In the genomic region with DNA sequence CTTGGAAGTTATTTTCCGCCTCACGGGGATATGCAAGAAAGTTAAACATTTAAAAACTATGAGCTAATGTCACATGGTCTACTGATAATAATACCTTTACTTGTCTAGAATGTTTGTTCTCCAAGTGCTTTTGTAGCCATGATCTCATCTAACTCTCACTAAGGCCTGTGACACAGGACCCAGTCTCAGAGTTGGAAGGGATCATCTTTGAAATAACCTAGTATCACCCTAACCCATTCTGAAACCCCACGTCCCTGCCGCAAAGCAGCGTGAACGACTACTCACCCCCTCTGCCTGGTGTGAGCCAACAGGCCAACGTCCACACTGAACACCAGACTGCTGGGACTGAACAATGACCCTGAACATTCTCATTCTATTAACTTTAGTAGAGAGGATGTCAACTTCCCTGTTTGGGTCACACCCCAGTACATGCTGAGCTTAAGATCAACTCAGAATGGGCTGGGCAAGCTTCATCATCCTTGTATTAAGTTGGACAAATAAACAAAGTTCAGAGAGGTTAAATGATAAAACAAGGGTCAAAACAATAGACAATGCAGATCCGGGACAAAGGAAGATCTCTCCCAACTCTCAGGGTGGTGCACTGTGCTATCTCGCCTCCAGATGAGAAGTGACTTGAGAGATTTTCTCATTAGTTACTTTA, we compare ENCODE assay signal across 1 cellular context.
A peak's percentile ranks its signal among the peaks of the same experiment; 100 is the strongest.
TF ChIP-seq lines count a peak whose summit lies in the region.

No MANE protein-coding gene starts in this region.

TF ChIP-seq in HepG2, 621 proteins besides CTCF, POLR2A, EP300 and RAD21 (continued from another document and continues in another):
- TF ChIP-seq, protein P1, sequence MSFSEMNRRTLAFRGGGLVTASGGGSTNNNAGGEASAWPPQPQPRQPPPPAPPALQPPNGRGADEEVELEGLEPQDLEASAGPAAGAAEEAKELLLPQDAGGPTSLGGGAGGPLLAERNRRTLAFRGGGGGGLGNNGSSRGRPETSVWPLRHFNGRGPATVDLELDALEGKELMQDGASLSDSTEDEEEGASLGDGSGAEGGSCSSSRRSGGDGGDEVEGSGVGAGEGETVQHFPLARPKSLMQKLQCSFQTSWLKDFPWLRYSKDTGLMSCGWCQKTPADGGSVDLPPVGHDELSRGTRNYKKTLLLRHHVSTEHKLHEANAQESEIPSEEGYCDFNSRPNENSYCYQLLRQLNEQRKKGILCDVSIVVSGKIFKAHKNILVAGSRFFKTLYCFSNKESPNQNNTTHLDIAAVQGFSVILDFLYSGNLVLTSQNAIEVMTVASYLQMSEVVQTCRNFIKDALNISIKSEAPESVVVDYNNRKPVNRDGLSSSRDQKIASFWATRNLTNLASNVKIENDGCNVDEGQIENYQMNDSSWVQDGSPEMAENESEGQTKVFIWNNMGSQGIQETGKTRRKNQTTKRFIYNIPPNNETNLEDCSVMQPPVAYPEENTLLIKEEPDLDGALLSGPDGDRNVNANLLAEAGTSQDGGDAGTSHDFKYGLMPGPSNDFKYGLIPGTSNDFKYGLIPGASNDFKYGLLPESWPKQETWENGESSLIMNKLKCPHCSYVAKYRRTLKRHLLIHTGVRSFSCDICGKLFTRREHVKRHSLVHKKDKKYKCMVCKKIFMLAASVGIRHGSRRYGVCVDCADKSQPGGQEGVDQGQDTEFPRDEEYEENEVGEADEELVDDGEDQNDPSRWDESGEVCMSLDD (CRISPR knock-in tag; IDR thresholded peaks at IDR 0.05; ENCODE audit: borderline replicate concordance) = no peak
- TF ChIP-seq, protein P2, sequence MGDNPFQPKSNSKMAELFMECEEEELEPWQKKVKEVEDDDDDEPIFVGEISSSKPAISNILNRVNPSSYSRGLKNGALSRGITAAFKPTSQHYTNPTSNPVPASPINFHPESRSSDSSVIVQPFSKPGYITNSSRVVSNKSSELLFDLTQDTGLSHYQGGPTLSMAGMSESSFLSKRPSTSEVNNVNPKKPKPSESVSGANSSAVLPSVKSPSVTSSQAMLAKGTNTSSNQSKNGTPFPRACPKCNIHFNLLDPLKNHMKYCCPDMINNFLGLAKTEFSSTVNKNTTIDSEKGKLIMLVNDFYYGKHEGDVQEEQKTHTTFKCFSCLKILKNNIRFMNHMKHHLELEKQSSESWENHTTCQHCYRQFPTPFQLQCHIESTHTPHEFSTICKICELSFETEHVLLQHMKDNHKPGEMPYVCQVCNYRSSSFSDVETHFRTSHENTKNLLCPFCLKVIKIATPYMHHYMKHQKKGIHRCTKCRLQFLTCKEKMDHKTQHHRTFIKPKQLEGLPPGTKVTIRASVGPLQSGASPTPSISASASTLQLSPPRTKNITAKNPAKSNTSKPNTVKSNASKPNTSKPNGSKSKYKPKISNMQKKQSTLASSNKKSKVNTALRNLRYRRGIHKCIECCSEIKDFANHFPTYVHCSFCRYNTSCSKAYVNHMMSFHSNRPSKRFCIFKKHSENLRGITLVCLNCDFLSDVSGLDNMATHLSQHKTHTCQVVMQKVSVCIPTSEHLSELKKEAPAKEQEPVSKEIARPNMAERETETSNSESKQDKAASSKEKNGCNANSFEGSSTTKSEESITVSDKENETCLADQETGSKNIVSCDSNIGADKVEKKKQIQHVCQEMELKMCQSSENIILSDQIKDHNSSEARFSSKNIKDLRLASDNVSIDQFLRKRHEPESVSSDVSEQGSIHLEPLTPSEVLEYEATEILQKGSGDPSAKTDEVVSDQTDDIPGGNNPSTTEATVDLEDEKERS (CRISPR knock-in tag; IDR thresholded peaks at IDR 0.05) = no peak
- TF ChIP-seq, protein P3, sequence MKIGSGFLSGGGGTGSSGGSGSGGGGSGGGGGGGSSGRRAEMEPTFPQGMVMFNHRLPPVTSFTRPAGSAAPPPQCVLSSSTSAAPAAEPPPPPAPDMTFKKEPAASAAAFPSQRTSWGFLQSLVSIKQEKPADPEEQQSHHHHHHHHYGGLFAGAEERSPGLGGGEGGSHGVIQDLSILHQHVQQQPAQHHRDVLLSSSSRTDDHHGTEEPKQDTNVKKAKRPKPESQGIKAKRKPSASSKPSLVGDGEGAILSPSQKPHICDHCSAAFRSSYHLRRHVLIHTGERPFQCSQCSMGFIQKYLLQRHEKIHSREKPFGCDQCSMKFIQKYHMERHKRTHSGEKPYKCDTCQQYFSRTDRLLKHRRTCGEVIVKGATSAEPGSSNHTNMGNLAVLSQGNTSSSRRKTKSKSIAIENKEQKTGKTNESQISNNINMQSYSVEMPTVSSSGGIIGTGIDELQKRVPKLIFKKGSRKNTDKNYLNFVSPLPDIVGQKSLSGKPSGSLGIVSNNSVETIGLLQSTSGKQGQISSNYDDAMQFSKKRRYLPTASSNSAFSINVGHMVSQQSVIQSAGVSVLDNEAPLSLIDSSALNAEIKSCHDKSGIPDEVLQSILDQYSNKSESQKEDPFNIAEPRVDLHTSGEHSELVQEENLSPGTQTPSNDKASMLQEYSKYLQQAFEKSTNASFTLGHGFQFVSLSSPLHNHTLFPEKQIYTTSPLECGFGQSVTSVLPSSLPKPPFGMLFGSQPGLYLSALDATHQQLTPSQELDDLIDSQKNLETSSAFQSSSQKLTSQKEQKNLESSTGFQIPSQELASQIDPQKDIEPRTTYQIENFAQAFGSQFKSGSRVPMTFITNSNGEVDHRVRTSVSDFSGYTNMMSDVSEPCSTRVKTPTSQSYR (CRISPR knock-in tag; IDR thresholded peaks at IDR 0.05; ENCODE audit: borderline replicate concordance) = peak; percentile 70; the same call in 1 of the 2 replicates
- TF ChIP-seq, protein P4, sequence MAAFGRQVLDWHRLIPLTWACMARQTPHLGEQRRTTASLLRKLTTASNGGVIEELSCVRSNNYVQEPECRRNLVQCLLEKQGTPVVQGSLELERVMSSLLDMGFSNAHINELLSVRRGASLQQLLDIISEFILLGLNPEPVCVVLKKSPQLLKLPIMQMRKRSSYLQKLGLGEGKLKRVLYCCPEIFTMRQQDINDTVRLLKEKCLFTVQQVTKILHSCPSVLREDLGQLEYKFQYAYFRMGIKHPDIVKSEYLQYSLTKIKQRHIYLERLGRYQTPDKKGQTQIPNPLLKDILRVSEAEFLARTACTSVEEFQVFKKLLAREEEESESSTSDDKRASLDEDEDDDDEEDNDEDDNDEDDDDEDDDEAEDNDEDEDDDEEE (CRISPR knock-in tag; IDR thresholded peaks at IDR 0.05) = no peak
- TF ChIP-seq KLF15 (CRISPR knock-in tag; IDR thresholded peaks at IDR 0.05; ENCODE audit: borderline replicate concordance) (no peak), FOXK1 (CRISPR knock-in tag; IDR thresholded peaks at IDR 0.05; ENCODE audit: borderline replicate concordance, low read depth) (peak; percentile 67; the same call in 1 of the 2 replicates), FOXA3 (CRISPR knock-in tag; IDR thresholded peaks at IDR 0.05) (peak; percentile 88), XBP1 (CRISPR knock-in tag; IDR thresholded peaks at IDR 0.05) (no peak), U2AF1 (optimal IDR thresholded peaks at IDR 0.05; ENCODE audit: low read depth, low read length) (no peak), ZNF850 (CRISPR knock-in tag; conservative IDR thresholded peaks at IDR 0.05) (no peak), ZNF510 (CRISPR knock-in tag; IDR thresholded peaks at IDR 0.05; ENCODE audit: low read depth) (no peak), ARNTL (CRISPR knock-in tag; IDR thresholded peaks at IDR 0.05) (peak; percentile 70; the same call in 1 of the 2 replicates), DNMT3B (CRISPR knock-in tag; conservative IDR thresholded peaks at IDR 0.05) (no peak; the same call in 1 of the 2 replicates), ZNF350 (CRISPR knock-in tag; IDR thresholded peaks at IDR 0.05; ENCODE audit: borderline replicate concordance, low read depth) (no peak), HDAC2 (CRISPR knock-in tag; IDR thresholded peaks at IDR 0.05) (peak; percentile 94), PAWR (CRISPR knock-in tag; IDR thresholded peaks at IDR 0.05; ENCODE audit: borderline replicate concordance) (no peak), JUND (CRISPR knock-in tag; IDR thresholded peaks at IDR 0.05) (no peak), SALL1 (CRISPR knock-in tag; IDR thresholded peaks at IDR 0.05) (peak; percentile 94), FOXO1 (CRISPR knock-in tag; IDR thresholded peaks at IDR 0.05) (peak; percentile 84), KDM2A (CRISPR knock-in tag; IDR thresholded peaks at IDR 0.05; ENCODE audit: borderline replicate concordance, low read depth) (peak; percentile 57), ZNF431 (CRISPR knock-in tag; IDR thresholded peaks at IDR 0.05; ENCODE audit: borderline replicate concordance, low read depth) (no peak; the same call in 1 of the 2 replicates)
- TF ChIP-seq, protein P5, sequence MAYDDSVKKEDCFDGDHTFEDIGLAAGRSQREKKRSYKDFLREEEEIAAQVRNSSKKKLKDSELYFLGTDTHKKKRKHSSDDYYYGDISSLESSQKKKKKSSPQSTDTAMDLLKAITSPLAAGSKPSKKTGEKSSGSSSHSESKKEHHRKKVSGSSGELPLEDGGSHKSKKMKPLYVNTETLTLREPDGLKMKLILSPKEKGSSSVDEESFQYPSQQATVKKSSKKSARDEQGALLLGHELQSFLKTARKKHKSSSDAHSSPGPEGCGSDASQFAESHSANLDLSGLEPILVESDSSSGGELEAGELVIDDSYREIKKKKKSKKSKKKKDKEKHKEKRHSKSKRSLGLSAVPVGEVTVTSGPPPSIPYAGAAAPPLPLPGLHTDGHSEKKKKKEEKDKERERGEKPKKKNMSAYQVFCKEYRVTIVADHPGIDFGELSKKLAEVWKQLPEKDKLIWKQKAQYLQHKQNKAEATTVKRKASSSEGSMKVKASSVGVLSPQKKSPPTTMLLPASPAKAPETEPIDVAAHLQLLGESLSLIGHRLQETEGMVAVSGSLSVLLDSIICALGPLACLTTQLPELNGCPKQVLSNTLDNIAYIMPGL (CRISPR knock-in tag; IDR thresholded peaks at IDR 0.05; ENCODE audit: borderline replicate concordance in 1 of 2, low read depth in 1 of 2) = peak; percentile 36 to 47; a peak in 2 of 4 replicates
- TF ChIP-seq, protein P6, sequence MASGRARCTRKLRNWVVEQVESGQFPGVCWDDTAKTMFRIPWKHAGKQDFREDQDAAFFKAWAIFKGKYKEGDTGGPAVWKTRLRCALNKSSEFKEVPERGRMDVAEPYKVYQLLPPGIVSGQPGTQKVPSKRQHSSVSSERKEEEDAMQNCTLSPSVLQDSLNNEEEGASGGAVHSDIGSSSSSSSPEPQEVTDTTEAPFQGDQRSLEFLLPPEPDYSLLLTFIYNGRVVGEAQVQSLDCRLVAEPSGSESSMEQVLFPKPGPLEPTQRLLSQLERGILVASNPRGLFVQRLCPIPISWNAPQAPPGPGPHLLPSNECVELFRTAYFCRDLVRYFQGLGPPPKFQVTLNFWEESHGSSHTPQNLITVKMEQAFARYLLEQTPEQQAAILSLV (CRISPR knock-in tag; IDR thresholded peaks at IDR 0.05; ENCODE audit: borderline replicate concordance) = no peak
- TF ChIP-seq, protein P7, sequence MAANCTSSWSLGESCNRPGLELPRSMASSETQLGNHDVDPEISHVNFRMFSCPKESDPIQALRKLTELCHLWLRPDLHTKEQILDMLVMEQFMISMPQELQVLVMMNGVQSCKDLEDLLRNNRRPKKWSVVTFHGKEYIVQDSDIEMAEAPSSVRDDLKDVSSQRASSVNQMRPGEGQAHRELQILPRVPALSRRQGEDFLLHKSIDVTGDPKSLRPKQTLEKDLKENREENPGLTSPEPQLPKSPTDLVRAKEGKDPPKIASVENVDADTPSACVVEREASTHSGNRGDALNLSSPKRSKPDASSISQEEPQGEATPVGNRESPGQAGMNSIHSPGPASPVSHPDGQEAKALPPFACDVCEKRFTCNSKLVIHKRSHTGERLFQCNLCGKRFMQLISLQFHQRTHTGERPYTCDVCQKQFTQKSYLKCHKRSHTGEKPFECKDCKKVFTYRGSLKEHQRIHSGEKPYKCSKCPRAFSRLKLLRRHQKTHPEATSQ (CRISPR knock-in tag; IDR thresholded peaks at IDR 0.05; ENCODE audit: borderline replicate concordance) = peak; percentile 22; the same call in 1 of the 2 replicates
- TF ChIP-seq, protein P8, sequence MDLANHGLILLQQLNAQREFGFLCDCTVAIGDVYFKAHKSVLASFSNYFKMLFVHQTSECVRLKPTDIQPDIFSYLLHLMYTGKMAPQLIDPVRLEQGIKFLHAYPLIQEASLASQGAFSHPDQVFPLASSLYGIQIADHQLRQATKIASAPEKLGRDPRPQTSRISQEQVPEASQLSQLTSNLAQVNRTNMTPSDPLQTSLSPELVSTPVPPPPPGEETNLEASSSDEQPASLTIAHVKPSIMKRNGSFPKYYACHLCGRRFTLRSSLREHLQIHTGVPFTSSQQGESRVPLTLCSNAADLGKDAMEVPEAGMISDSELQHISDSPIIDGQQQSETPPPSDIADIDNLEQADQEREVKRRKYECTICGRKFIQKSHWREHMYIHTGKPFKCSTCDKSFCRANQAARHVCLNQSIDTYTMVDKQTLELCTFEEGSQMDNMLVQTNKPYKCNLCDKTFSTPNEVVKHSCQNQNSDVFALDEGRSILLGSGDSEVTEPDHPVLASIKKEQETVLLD (CRISPR knock-in tag; IDR thresholded peaks at IDR 0.05; ENCODE audit: low read depth) = no peak
- TF ChIP-seq, protein P9, sequence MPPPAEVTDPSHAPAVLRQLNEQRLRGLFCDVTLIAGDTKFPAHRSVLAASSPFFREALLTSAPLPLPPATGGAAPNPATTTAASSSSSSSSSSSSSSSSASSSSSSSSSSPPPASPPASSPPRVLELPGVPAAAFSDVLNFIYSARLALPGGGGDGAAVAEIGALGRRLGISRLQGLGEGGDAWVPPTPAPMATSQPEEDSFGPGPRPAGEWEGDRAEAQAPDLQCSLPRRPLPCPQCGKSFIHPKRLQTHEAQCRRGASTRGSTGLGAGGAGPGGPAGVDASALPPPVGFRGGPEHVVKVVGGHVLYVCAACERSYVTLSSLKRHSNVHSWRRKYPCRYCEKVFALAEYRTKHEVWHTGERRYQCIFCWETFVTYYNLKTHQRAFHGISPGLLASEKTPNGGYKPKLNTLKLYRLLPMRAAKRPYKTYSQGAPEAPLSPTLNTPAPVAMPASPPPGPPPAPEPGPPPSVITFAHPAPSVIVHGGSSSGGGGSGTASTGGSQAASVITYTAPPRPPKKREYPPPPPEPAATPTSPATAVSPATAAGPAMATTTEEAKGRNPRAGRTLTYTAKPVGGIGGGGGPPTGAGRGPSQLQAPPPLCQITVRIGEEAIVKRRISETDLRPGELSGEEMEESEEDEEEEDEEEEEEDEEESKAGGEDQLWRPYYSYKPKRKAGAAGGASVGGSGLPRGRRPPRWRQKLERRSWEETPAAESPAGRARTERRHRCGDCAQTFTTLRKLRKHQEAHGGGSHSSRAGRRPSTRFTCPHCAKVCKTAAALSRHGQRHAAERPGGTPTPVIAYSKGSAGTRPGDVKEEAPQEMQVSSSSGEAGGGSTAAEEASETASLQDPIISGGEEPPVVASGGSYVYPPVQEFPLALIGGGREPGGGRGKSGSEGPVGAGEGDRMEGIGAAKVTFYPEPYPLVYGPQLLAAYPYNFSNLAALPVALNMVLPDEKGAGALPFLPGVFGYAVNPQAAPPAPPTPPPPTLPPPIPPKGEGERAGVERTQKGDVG (CRISPR knock-in tag; IDR thresholded peaks at IDR 0.05; ENCODE audit: borderline replicate concordance) = no peak
- TF ChIP-seq, protein P10, sequence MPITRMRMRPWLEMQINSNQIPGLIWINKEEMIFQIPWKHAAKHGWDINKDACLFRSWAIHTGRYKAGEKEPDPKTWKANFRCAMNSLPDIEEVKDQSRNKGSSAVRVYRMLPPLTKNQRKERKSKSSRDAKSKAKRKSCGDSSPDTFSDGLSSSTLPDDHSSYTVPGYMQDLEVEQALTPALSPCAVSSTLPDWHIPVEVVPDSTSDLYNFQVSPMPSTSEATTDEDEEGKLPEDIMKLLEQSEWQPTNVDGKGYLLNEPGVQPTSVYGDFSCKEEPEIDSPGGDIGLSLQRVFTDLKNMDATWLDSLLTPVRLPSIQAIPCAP (CRISPR knock-in tag; IDR thresholded peaks at IDR 0.05; ENCODE audit: low read depth) = no peak
- TF ChIP-seq, protein P11, sequence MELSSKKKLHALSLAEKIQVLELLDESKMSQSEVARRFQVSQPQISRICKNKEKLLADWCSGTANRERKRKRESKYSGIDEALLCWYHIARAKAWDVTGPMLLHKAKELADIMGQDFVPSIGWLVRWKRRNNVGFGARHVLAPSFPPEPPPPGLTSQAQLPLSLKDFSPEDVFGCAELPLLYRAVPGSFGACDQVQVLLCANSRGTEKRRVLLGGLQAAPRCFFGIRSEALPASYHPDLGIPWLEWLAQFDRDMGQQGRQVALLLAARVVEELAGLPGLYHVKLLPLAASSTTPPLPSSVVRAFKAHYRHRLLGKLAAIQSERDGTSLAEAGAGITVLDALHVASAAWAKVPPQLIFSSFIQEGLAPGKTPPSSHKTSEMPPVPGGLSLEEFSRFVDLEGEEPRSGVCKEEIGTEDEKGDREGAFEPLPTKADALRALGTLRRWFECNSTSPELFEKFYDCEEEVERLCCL (CRISPR knock-in tag; IDR thresholded peaks at IDR 0.05; ENCODE audit: borderline replicate concordance) = no peak; the same call in 1 of the 2 replicates
